24 cellular contexts compared by ENCODE assay signal in the genomic region with DNA sequence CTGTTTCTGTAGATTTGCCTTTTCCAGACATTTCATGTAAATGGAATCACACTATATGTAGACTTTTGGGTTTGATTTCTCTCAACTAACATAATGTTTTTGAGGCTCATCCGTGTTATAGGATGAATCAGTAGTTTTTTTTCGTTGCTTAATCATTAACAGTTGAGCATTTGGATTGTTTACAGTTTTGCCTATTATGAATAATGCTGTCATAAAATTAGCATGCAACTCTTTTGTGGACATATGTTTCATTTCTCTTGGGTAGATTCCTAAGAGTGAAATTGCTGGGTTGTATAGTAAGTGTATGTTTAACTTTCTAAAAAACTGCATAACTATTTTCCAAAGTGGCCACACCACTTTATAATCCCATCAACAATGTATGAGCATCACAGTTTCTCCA. TPM values are rescaled to one million over a fixed set of nuclear protein-coding genes. Genes with fewer than 3 reads are reported as not detected.
A peak's percentile ranks its signal among the peaks of the same experiment; 100 is the strongest.
DNase-seq lines count a peak whose midpoint lies in the region; ATAC-seq and TF ChIP-seq lines count a peak whose summit lies in the region.
"Had no signal": no experiment of that assay in that cellular context is flagged by ENCODE, and none has a peak within 500 bp of the region (broad histone marks: within the 10 kb centered on the region; RNA-seq: fewer than 3 reads in every experiment).

No MANE protein-coding gene starts in this region.

- 0 out of 2 replicates have a peak overlapping the region, but pooled peaks have one; percentile 3 for H2AFZ ChIP-seq in GM23248

- peak; percentile 56 for DNase-seq in ELR (ENCODE audit: low read depth)
- DNase-seq in GM23248: peak; percentile 67
- peak; percentile 27 to 56 for DNase-seq in foreskin fibroblast
- no peak for DNase-seq in superior temporal gyrus (ENCODE audit: extremely low spot score)
- DNase-seq in H7: no peak
- DNase-seq: CD4-positive, alpha-beta T cell; COR-L47; DMS79; HFFc6; MV-4-11; NCI-H1105 treated with DMSO at 0.1 percent for 48 hours; NCI-H1694; NCI-H2081; NCI-H2171; NCI-H345; NCI-H524; OCI-M1 had no signal

- peaks cover 22% of the 10 kb centered on the region for H3F3A ChIP-seq in GM23248 (ENCODE audit: insufficient read depth)

- peak; percentile 35 for ATAC-seq in activated T-helper 17 cell treated with anti-CD3 and anti-CD28 coated beads, Interleukin-2, amount 50 U/mL, for 72 hours (replicated peaks)
- no peak for ATAC-seq in GM21723 (IDR thresholded peaks at IDR 0.05; ENCODE audit: unreplicated experiment)
- ATAC-seq: Right ventricle myocardium inferior had no signal

- H3K4me3 ChIP-seq in GM23248 (no peak overlapping the region), foreskin fibroblast (ENCODE audit: low read depth in 1 of 2, low read length in 2 of 2) (no peak overlapping the region), H7 (ENCODE audit: insufficient read depth, low read depth, low read length) (no peak overlapping the region)
- H3K4me3 ChIP-seq: BLaER1, SJSA1 had no signal

- H3K4me2 ChIP-seq in GM23248 (ENCODE audit: unreplicated experiment): peak overlapping the region; percentile 14
- H3K4me2 ChIP-seq: BLaER1 had no signal

- no peaks in the 10 kb centered on the region for H3K9me2 ChIP-seq in GM23248 (ENCODE audit: insufficient read depth)

- in situ Hi-C loops in GM23248 (cut with MboI): no loop called here

- no peak for TF ChIP-seq CTCF in foreskin fibroblast (IDR thresholded peaks at IDR 0.05; ENCODE audit: low read depth, low read length)

- no peaks in the 10 kb centered on the region for H3K9me3 Mint-ChIP-seq in activated T-helper 17 cell treated with anti-CD3 and anti-CD28 coated beads, Interleukin-2, amount 50 U/mL, for 72 hours
- H3K9me3 Mint-ChIP-seq: CD4-positive, alpha-beta T cell; HFFc6 had no signal

- 0 to 2% methylated on average over 2 of the region's 2 CpGs for WGBS in GM23248 (ENCODE audit: low coverage in 1 of 2, low lambda C conversion rate in 2 of 2, missing lambda C conversion rate in 2 of 2), 2 experiments

- H4K20me1 ChIP-seq in GM23248 (ENCODE audit: insufficient read depth): no peaks in the 10 kb centered on the region
- H4K20me1 ChIP-seq: BLaER1 had no signal

- H3K9me3 ChIP-seq in GM23248 (ENCODE audit: low read depth): no peaks in the 10 kb centered on the region
- H3K9me3 ChIP-seq: BLaER1, SJSA1 had no signal

- no peaks in the 10 kb centered on the region for H3K4me1 Mint-ChIP-seq in activated T-helper 17 cell treated with anti-CD3 and anti-CD28 coated beads, Interleukin-2, amount 50 U/mL, for 72 hours

- no peak overlapping the region for H3K4me3 Mint-ChIP-seq in activated T-helper 17 cell treated with anti-CD3 and anti-CD28 coated beads, Interleukin-2, amount 50 U/mL, for 72 hours
- H3K4me3 Mint-ChIP-seq: CD4-positive, alpha-beta T cell; HFFc6; IgD-negative memory B cell had no signal

- H3K79me2 ChIP-seq in GM23248 (ENCODE audit: insufficient read depth): no peaks in the 10 kb centered on the region

- H3K27me3 ChIP-seq in GM23248 (replicated peaks; ENCODE audit: insufficient read depth) (no peaks in the 10 kb centered on the region), H7 (ENCODE audit: control insufficient read depth, insufficient read depth, low read length) (no peaks in the 10 kb centered on the region)
- H3K27me3 ChIP-seq: BLaER1, SJSA1 had no signal

- peaks cover 15% of the 10 kb centered on the region for H3K36me3 Mint-ChIP-seq in activated T-helper 17 cell treated with anti-CD3 and anti-CD28 coated beads, Interleukin-2, amount 50 U/mL, for 72 hours (ENCODE audit: low read depth)

- no peak overlapping the region for H3K27ac Mint-ChIP-seq in activated T-helper 17 cell treated with anti-CD3 and anti-CD28 coated beads, Interleukin-2, amount 50 U/mL, for 72 hours
- H3K27ac Mint-ChIP-seq: CD4-positive, alpha-beta T cell; HFFc6; IgD-negative memory B cell had no signal

- H3K36me3 ChIP-seq in GM23248 (ENCODE audit: low read depth) (no peaks in the 10 kb centered on the region), H7 (replicated peaks; ENCODE audit: control insufficient read depth, insufficient read depth, low read length) (no peaks in the 10 kb centered on the region)
- H3K36me3 ChIP-seq: BLaER1, SJSA1 had no signal

- H3K4me1 ChIP-seq in GM23248 (ENCODE audit: insufficient read depth): peaks cover 16% of the 10 kb centered on the region
- H3K4me1 ChIP-seq: SJSA1 had no signal

- H3K9ac ChIP-seq in GM23248: no peak overlapping the region
- H3K9ac ChIP-seq: BLaER1 had no signal

- H3K27me3 Mint-ChIP-seq in activated T-helper 17 cell treated with anti-CD3 and anti-CD28 coated beads, Interleukin-2, amount 50 U/mL, for 72 hours: no peaks in the 10 kb centered on the region
- H3K27me3 Mint-ChIP-seq: CD4-positive, alpha-beta T cell; IgD-negative memory B cell had no signal

- H3K27ac ChIP-seq in GM23248: peak overlapping the region; percentile 4
- H3K27ac ChIP-seq: BLaER1, HL-60, SJSA1 had no signal

RNA-seq across cellular contexts. Expression of gene RHBDD1, which starts 7.7 kb away (rescaled TPM):
- 7.8 and 24.3 TPM in 2 replicates for total RNA-seq in GM23248 (2014; rRNA removed; shearing (Covaris generic))
- 30.9 and 33.7 TPM in 2 replicates for polyA plus RNA-seq in GM23248 (2016; fragmentation: Nextera tagmentation; extraction: Ambion mirVana)
- total RNA-seq in activated T-helper 17 cell treated with anti-CD3 and anti-CD28 coated beads, Interleukin-2, amount 50 U/mL, for 72 hours: 10 to 100 TPM; 35.5 to 57.1 TPM
- total RNA-seq in H7 (2014; rRNA removed; shearing (Covaris generic)): 6.9 and 8.7 TPM in 2 replicates

RNA-seq across cellular contexts. Expression of gene IRS1, which starts 28.5 kb away (rescaled TPM):
- 18.8 TPM in 2 replicates for total RNA-seq in GM23248 (2014; rRNA removed; shearing (Covaris generic))
- 8.4 and 9.1 TPM in 2 replicates for polyA plus RNA-seq in GM23248 (2016; fragmentation: Nextera tagmentation; extraction: Ambion mirVana)
- total RNA-seq in activated T-helper 17 cell treated with anti-CD3 and anti-CD28 coated beads, Interleukin-2, amount 50 U/mL, for 72 hours: 1 to 10 TPM in 1 of 2 donors, under 1 TPM in 1; 0.77 to 2.1 TPM
- total RNA-seq in H7 (2014; rRNA removed; shearing (Covaris generic)): 15.2 and 17.1 TPM in 2 replicates

Comparison
In these comparisons a context has a peak if more than half of its experiments do, and no peak if none do; other contexts are left out.
1. DNase-seq: peak in ELR (single experiment), GM23248 (single experiment) and foreskin fibroblast (2 of 2); none in superior temporal gyrus (single experiment) and H7 (single experiment).